ENCODE assay signal across 28 cellular contexts in the genomic region with DNA sequence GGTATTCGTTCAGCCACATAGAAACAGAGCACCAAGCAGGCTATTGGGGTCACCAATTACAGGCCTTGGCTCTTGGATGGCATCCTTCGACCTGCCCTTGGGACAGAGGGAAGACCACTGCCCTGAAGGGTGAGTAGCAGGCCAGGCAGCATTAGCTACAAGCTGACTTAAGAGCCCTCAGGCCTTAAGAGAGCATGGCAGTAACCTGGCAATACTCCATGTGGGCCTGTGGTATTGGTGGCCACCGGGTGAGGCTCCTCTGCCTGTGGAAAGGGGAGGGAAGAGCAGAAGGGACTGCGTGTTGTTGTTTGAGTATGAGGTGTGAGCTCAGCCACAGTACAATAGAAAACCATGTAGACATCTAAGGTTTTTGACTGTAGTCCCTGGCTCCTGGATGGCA.
"Had no signal": no experiment of that assay in that cellular context is flagged by ENCODE, and none has a peak within 500 bp of the region (broad histone marks: within the 10 kb centered on the region; RNA-seq: fewer than 3 reads in every experiment).

No MANE protein-coding gene starts in this region.

- H3K9me3 ChIP-seq: colonic mucosa, prostate gland, testis had no signal

- H3K4me3 Mint-ChIP-seq: dendritic cell treated with granulocyte-macrophage colony-stimulating factor and Interleukin-4, amounts not matched to agents 40 ng/mL and 50 ng/mL, for 4 days; endodermal cell; mesothelial cell of epicardium; naive thymus-derived CD4-positive, alpha-beta T cell; nephron; neural progenitor cell; stimulated activated memory B cell treated with anti-CD40 and anti-IgM and Interleukin-4, amounts not matched to agents 10 μg/mL and 1 μg/mL and 100 μg/mL, for 72 hours; stimulated activated naive CD8-positive, alpha-beta T cell treated with anti-CD3 and anti-CD28 coated beads, Interleukin-15, Interleukin-2, amounts not matched to agents 100 ng/mL and 50 ng/mL, for 24 hours; type B pancreatic cell had no signal

- H3K36me3 ChIP-seq: colonic mucosa, esophagus muscularis mucosa, gastroesophageal sphincter, heart left ventricle, neural progenitor cell, prostate gland, right atrium auricular region, tibial artery had no signal

- H2AFZ ChIP-seq: hepatocyte, neural progenitor cell had no signal

- ATAC-seq: gastroesophageal sphincter; heart left ventricle; left lobe of liver; mucosa of descending colon; naive thymus-derived CD4-positive, alpha-beta T cell; sciatic nerve; stimulated activated memory B cell treated with anti-CD40 and anti-IgM and Interleukin-4, amounts not matched to agents 10 μg/mL and 1 μg/mL and 100 μg/mL, for 72 hours had no signal

- H3K4me1 ChIP-seq: colonic mucosa, esophagus muscularis mucosa, foreskin keratinocyte, gastroesophageal sphincter, heart left ventricle, neural progenitor cell, prostate gland, right atrium auricular region, testis, tibial artery had no signal

- H3K4me1 Mint-ChIP-seq: naive thymus-derived CD4-positive, alpha-beta T cell; nephron; stimulated activated memory B cell treated with anti-CD40 and anti-IgM and Interleukin-4, amounts not matched to agents 10 μg/mL and 1 μg/mL and 100 μg/mL, for 72 hours had no signal

- H3K4me3 ChIP-seq: colonic mucosa, esophagus muscularis mucosa, gastroesophageal sphincter, heart left ventricle, hepatocyte, mucosa of descending colon, neural progenitor cell, prostate gland, right atrium auricular region, testis, tibial artery had no signal

- H3K27me3 Mint-ChIP-seq: dendritic cell treated with granulocyte-macrophage colony-stimulating factor and Interleukin-4, amounts not matched to agents 40 ng/mL and 50 ng/mL, for 4 days; stimulated activated memory B cell treated with anti-CD40 and anti-IgM and Interleukin-4, amounts not matched to agents 10 μg/mL and 1 μg/mL and 100 μg/mL, for 72 hours; type B pancreatic cell had no signal

- H3K27me3 ChIP-seq: colonic mucosa, esophagus muscularis mucosa, foreskin keratinocyte, gastroesophageal sphincter, heart left ventricle, hepatocyte, neural progenitor cell, right atrium auricular region, testis, tibial artery had no signal

- H3K9ac ChIP-seq: neural progenitor cell had no signal

- DNase-seq: colonic mucosa; effector CD8-positive, alpha-beta T cell; endodermal cell; foreskin keratinocyte; heart left ventricle; kidney; mesenchymal stem cell; mucosa of descending colon; naive thymus-derived CD4-positive, alpha-beta T cell; nucleus accumbens; stimulated activated CD4-positive, alpha-beta T cell treated with anti-CD3 and anti-CD28 coated beads, Interleukin-2, amount 100 ng/mL, for 24 hours; stimulated activated CD4-positive, alpha-beta T cell treated with anti-CD3 and anti-CD28 coated beads, Interleukin-4, amount 100 ng/mL, for 24 hours; testis; tibial artery had no signal

- H3K4me2 ChIP-seq: hepatocyte, neural progenitor cell had no signal

- H3K36me3 Mint-ChIP-seq: neural progenitor cell; stimulated activated memory B cell treated with anti-CD40 and anti-IgM and Interleukin-4, amounts not matched to agents 10 μg/mL and 1 μg/mL and 100 μg/mL, for 72 hours; type B pancreatic cell had no signal

- H3K27ac ChIP-seq: colonic mucosa, esophagus muscularis mucosa, foreskin keratinocyte, gastroesophageal sphincter, heart left ventricle, neural progenitor cell, prostate gland, right atrium auricular region, testis, tibial artery had no signal

- H3K27ac Mint-ChIP-seq: dendritic cell treated with granulocyte-macrophage colony-stimulating factor and Interleukin-4, amounts not matched to agents 40 ng/mL and 50 ng/mL, for 4 days; mesothelial cell of epicardium; naive thymus-derived CD4-positive, alpha-beta T cell; nephron; neural progenitor cell; stimulated activated memory B cell treated with anti-CD40 and anti-IgM and Interleukin-4, amounts not matched to agents 10 μg/mL and 1 μg/mL and 100 μg/mL, for 72 hours; stimulated activated naive CD8-positive, alpha-beta T cell treated with anti-CD3 and anti-CD28 coated beads, Interleukin-15, Interleukin-2, amounts not matched to agents 100 ng/mL and 50 ng/mL, for 24 hours; type B pancreatic cell had no signal
